In the genomic region with DNA sequence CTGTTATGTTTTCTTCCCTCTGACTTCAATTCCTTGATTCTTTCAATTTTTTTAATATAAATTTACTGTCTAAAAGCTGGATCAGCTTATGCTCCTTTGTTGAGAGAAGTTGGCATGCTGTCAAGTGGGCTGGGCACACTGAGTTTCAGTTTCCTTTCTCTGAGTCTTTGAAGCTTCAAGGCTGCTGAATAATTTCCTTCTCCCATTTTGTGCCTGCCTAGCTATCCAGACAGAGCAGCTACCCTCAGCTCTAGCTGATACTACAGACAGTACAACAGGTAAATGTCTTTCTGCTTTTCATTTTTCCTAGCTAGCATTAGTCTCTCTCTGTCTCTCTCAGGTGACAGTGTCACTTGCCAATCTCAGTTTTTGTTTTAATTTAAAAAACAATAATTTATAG, we compare ENCODE assay signal across 8 cellular contexts. TPM values are rescaled to one million over a fixed set of nuclear protein-coding genes. Genes with fewer than 3 reads are reported as not detected.
DNase-seq lines count a peak whose midpoint lies in the region; ATAC-seq and TF ChIP-seq lines count a peak whose summit lies in the region.

A gene with protein sequence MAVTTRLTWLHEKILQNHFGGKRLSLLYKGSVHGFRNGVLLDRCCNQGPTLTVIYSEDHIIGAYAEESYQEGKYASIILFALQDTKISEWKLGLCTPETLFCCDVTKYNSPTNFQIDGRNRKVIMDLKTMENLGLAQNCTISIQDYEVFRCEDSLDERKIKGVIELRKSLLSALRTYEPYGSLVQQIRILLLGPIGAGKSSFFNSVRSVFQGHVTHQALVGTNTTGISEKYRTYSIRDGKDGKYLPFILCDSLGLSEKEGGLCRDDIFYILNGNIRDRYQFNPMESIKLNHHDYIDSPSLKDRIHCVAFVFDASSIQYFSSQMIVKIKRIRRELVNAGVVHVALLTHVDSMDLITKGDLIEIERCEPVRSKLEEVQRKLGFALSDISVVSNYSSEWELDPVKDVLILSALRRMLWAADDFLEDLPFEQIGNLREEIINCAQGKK (plus strand): TSS at position 204 of the 400 bp plus-strand sequence. CDS start 365 bp downstream, outside the sequence.

- no peaks in the 10 kb centered on the region for H3K27me3 ChIP-seq in testis

- ATAC-seq in HG02763 (IDR thresholded peaks at IDR 0.05; ENCODE audit: unreplicated experiment): peak; percentile 89

- H3K9me3 Mint-ChIP-seq in osteocyte (ENCODE audit: unreplicated experiment): no peaks in the 10 kb centered on the region
- peaks cover 26% of the 10 kb centered on the region for H3K9me3 Mint-ChIP-seq in nephron progenitor cell

- H3K4me3 Mint-ChIP-seq in osteocyte (ENCODE audit: unreplicated experiment) (peak within 1 kb of the TSS; percentile 63), nephron progenitor cell (no peak within 1 kb of the TSS)

- H3K27ac Mint-ChIP-seq in osteocyte (ENCODE audit: unreplicated experiment) (peak within 1 kb of the TSS; percentile 44), nephron progenitor cell (no peak within 1 kb of the TSS)

- H3K9me3 ChIP-seq in testis: no peaks in the 10 kb centered on the region

- H3K36me3 ChIP-seq in testis (ENCODE audit: low read depth, missing control alignments): no peaks in the 10 kb centered on the region

- peak within 1 kb of the TSS in 1 of 2 donors; percentile 81 for H3K27ac ChIP-seq in testis

- DNase-seq in NCI-H446 (lab: John Stamatoyannopoulos, UW) (peak; percentile 15 to 71), fibroblast of gingiva (ENCODE audit: low read depth) (peak; percentile 75), osteocyte (ENCODE audit: extremely low spot score, unreplicated experiment) (no peak), testis (peak; percentile 91), nephron progenitor cell (no peak)
- peak; percentile 69 for DNase-seq in activated T-cell treated with anti-CD3 and anti-CD28 coated beads, Interleukin-2, amount 50 U/mL, for 1 hour

- H3K36me3 Mint-ChIP-seq in osteocyte (ENCODE audit: unreplicated experiment): peaks cover 5% of the 10 kb centered on the region
- H3K36me3 Mint-ChIP-seq in nephron progenitor cell (ENCODE audit: low read depth): no peaks in the 10 kb centered on the region

- H3K4me1 Mint-ChIP-seq in osteocyte (ENCODE audit: unreplicated experiment) (peaks cover 29% of the 10 kb centered on the region), nephron progenitor cell (no peaks in the 10 kb centered on the region)

- TF ChIP-seq POLR2A in GM15510 (IDR thresholded peaks at IDR 0.05; ENCODE audit: borderline replicate concordance, extremely low read depth, insufficient read length) (peak; percentile 65), testis (IDR thresholded peaks at IDR 0.05) (no peak)

- H3K4me1 ChIP-seq in testis: peaks cover 3% of the 10 kb centered on the region

- intact Hi-C loops in testis (cut with DNase I; ENCODE audit: low total_unique reads): no loop called here

- H3K4me3 ChIP-seq in testis: peak within 1 kb of the TSS; percentile 8 to 44

- H3K27me3 Mint-ChIP-seq in osteocyte (ENCODE audit: unreplicated experiment) (no peaks in the 10 kb centered on the region), nephron progenitor cell (ENCODE audit: low read depth, poor library complexity) (peaks cover 13% of the 10 kb centered on the region)

- TF ChIP-seq CTCF in osteocyte (IDR thresholded peaks at IDR 0.05) (no peak), testis (IDR thresholded peaks at IDR 0.05) (no peak), nephron progenitor cell (IDR thresholded peaks at IDR 0.05) (no peak)

RNA-seq across cellular contexts. Expression of the gene that starts here (rescaled TPM):
- 14.2 and 19.7 TPM in 2 replicates for total RNA-seq in osteocyte
- 10 to 100 TPM; 12.3 to 17.7 TPM for total RNA-seq in testis
- polyA plus RNA-seq in testis (ENCODE audit: insufficient read depth, low read depth, low replicate concordance): 7.5 TPM

Comparison
In these comparisons a context has a peak if more than half of its experiments do, and no peak if none do; other contexts are left out.
1. DNase-seq: peak in NCI-H446 (2 of 2), activated T-cell treated with anti-CD3 and anti-CD28 coated beads, Interleukin-2, amount 50 U/mL, for 1 hour (single experiment), fibroblast of gingiva (single experiment) and testis (single experiment); none in osteocyte (single experiment) and nephron progenitor cell (single experiment).